Comparison of ENCODE assay signal across 23 cellular contexts in genomic region chr11:79906189-79906588, GRCh38.
DNase-seq lines count a peak whose midpoint lies in the region; ATAC-seq, FAIRE-seq and TF ChIP-seq lines count a peak whose summit lies in the region.
"Had no signal": no experiment of that assay in that cellular context is flagged by ENCODE, and none has a peak within 500 bp of the region (broad histone marks: within the 10 kb centered on the region; RNA-seq: fewer than 3 reads in every experiment).

No MANE protein-coding gene starts in this region.

- peak; percentile 31 for DNase-seq in DMS53 (lab: John Stamatoyannopoulos, UW)
- no peak for DNase-seq in DMS53 treated with DMSO at 0.1 percent for 48 hours (lab: John Stamatoyannopoulos, UW; ENCODE audit: unreplicated experiment)
- peak; percentile 35 for DNase-seq in mucosa of gallbladder (ENCODE audit: low spot score)
- DNase-seq in small intestine, result peak; percentile 75
- DNase-seq in mesothelial cell of epicardium (ENCODE audit: low spot score in 2 of 2, unreplicated experiment in 2 of 2), result no peak
- DNase-seq in cerebellar cortex (ENCODE audit: low spot score), result no peak
- no peak for DNase-seq in activated T-cell treated with anti-CD3 and anti-CD28 coated beads, Interleukin-2, amount 50 U/mL, for 72 hours
- DNase-seq: Caco-2; CD4-positive, CD25-positive, alpha-beta regulatory T cell; CD8-positive, alpha-beta T cell; DMS153; DMS79 treated with DMSO at 0.1 percent for 48 hours; GF-D8; H9 had no signal

- peaks cover 17% of the 10 kb centered on the region for H3K27me3 Mint-ChIP-seq in mesothelial cell of epicardium (ENCODE audit: low read depth)
- H3K27me3 Mint-ChIP-seq in activated T-cell treated with anti-CD3 and anti-CD28 coated beads, Interleukin-2, amount 50 U/mL, for 72 hours (ENCODE audit: low read depth), result no peaks in the 10 kb centered on the region
- H3K27me3 Mint-ChIP-seq: B cell; CD4-positive, CD25-positive, alpha-beta regulatory T cell had no signal

- no peak overlapping the region for H3K4me3 ChIP-seq in small intestine (ENCODE audit: low read depth in 1 of 2, low read length in 2 of 2)
- H3K4me3 ChIP-seq: BLaER1, GM23338 had no signal

- H3K4me1 ChIP-seq in small intestine (ENCODE audit: control insufficient read depth in 2 of 2, insufficient read depth in 1 of 2, low read depth in 1 of 2, low read length in 1 of 2), result peaks cover 0 to 4% of the 10 kb centered on the region in 2 donors
- H3K4me1 ChIP-seq: BLaER1, Caco-2 had no signal

- H3K36me3 ChIP-seq in small intestine (ENCODE audit: control insufficient read depth in 2 of 2, insufficient read depth in 2 of 2, low read length in 2 of 2), result no peaks in the 10 kb centered on the region
- H3K36me3 ChIP-seq: BLaER1 had no signal

- no peak for ATAC-seq in activated T-cell treated with anti-CD3 and anti-CD28 coated beads, Interleukin-2, amount 50 U/mL, for 72 hours (replicated peaks in 1 of 2)
- ATAC-seq: CD8-positive, alpha-beta T cell; GM23338; HCT116 had no signal

- H3K9me3 ChIP-seq in small intestine (ENCODE audit: control insufficient read depth, low read depth), result no peaks in the 10 kb centered on the region
- H3K9me3 ChIP-seq: BLaER1, Caco-2 had no signal

- no peaks in the 10 kb centered on the region for H3K4me1 Mint-ChIP-seq in mesothelial cell of epicardium
- no peaks in the 10 kb centered on the region for H3K4me1 Mint-ChIP-seq in activated T-cell treated with anti-CD3 and anti-CD28 coated beads, Interleukin-2, amount 50 U/mL, for 72 hours (ENCODE audit: low read depth)
- H3K4me1 Mint-ChIP-seq: B cell; CD4-positive, CD25-positive, alpha-beta regulatory T cell had no signal

- H3K36me3 Mint-ChIP-seq in mesothelial cell of epicardium, result no peaks in the 10 kb centered on the region
- H3K36me3 Mint-ChIP-seq in activated T-cell treated with anti-CD3 and anti-CD28 coated beads, Interleukin-2, amount 50 U/mL, for 72 hours (ENCODE audit: insufficient read depth in 2 of 2), result no peaks in the 10 kb centered on the region
- H3K36me3 Mint-ChIP-seq: CD4-positive, CD25-positive, alpha-beta regulatory T cell; CD8-positive, alpha-beta T cell had no signal

- no peaks in the 10 kb centered on the region for H3K9me3 Mint-ChIP-seq in mesothelial cell of epicardium
- H3K9me3 Mint-ChIP-seq in activated T-cell treated with anti-CD3 and anti-CD28 coated beads, Interleukin-2, amount 50 U/mL, for 72 hours, result peaks cover 1 to 8% of the 10 kb centered on the region in 2 donors
- H3K9me3 Mint-ChIP-seq: GM23338 had no signal

- FAIRE-seq in small intestine (lab: Jason Lieb, UNC), result no peak
- FAIRE-seq: A204.1, GM12891, GM18507 had no signal

- TF ChIP-seq CTCF in mesothelial cell of epicardium (IDR thresholded peaks at IDR 0.05; ENCODE audit: unreplicated experiment), result no peak

- 22 to 59% (median 33%) methylated on average over 7 of the region's 7 CpGs for WGBS in small intestine, 3 donors

- H3K27ac Mint-ChIP-seq in mesothelial cell of epicardium, result no peak overlapping the region
- H3K27ac Mint-ChIP-seq in activated T-cell treated with anti-CD3 and anti-CD28 coated beads, Interleukin-2, amount 50 U/mL, for 72 hours, result no peak overlapping the region
- H3K27ac Mint-ChIP-seq: B cell; CD4-positive, CD25-positive, alpha-beta regulatory T cell; CD8-positive, alpha-beta T cell; GM23338 had no signal

- no peak overlapping the region for H3K27ac ChIP-seq in small intestine (ENCODE audit: low read depth in 1 of 2, low read length in 1 of 2)
- H3K27ac ChIP-seq: 22Rv1, BLaER1, C4-2B had no signal

- no peaks in the 10 kb centered on the region for H3K27me3 ChIP-seq in small intestine (ENCODE audit: control insufficient read depth in 2 of 2, insufficient read depth in 2 of 2, low read length in 2 of 2)
- H3K27me3 ChIP-seq: BLaER1 had no signal

- no peak overlapping the region for H3K4me3 Mint-ChIP-seq in mesothelial cell of epicardium
- no peak overlapping the region for H3K4me3 Mint-ChIP-seq in activated T-cell treated with anti-CD3 and anti-CD28 coated beads, Interleukin-2, amount 50 U/mL, for 72 hours
- H3K4me3 Mint-ChIP-seq: B cell; CD4-positive, CD25-positive, alpha-beta regulatory T cell; CD8-positive, alpha-beta T cell; GM23338; H9 had no signal

Comparison
In these comparisons a context has a peak if more than half of its experiments do, and no peak if none do; other contexts are left out.
1. DNase-seq: peak in DMS53 (single experiment), mucosa of gallbladder (single experiment) and small intestine (single experiment); none in DMS53 treated with DMSO at 0.1 percent for 48 hours (single experiment), mesothelial cell of epicardium (0 of 2), cerebellar cortex (single experiment) and activated T-cell treated with anti-CD3 and anti-CD28 coated beads, Interleukin-2, amount 50 U/mL, for 72 hours (0 of 2).